Comparison of ENCODE assay signal across 22 cellular contexts in genomic region chr1:156874142-156874541, GRCh38. TPM values are rescaled to one million over a fixed set of nuclear protein-coding genes. Genes with fewer than 3 reads are reported as not detected.
"Had no signal": no experiment of that assay in that cellular context is flagged by ENCODE, and none has a peak within 500 bp of the region (broad histone marks: within the 10 kb centered on the region; RNA-seq: fewer than 3 reads in every experiment).

No MANE protein-coding gene starts in this region.

- H3K36me3 ChIP-seq: ascending aorta had no signal

- H3K9me3 ChIP-seq: ascending aorta had no signal

- DNase-seq: activated CD4-positive, alpha-beta T cell treated with anti-CD3 and anti-CD28 coated beads for 48 hours; activated CD4-positive, alpha-beta T cell treated with anti-CD3 and anti-CD28 coated beads, Interleukin-2, amount 50 U/mL, for 48 hours; activated CD4-positive, CD25-positive, alpha-beta regulatory T cell treated with anti-CD3 and anti-CD28 coated beads, Interleukin-2, amount 50 U/mL, for 72 hours; activated CD8-positive, alpha-beta memory T cell treated with anti-CD3 and anti-CD28 coated beads, Interleukin-2, amount 10 ng/mL, durations not matched to agents 7 days and 5 days; activated effector memory CD4-positive, alpha-beta T cell treated with Interleukin-2 at 50 U/mL for 16 hours; activated naive CD4-positive, alpha-beta T cell treated with Interleukin-2 at 50 U/mL for 16 hours; activated naive CD8-positive, alpha-beta T cell treated with anti-CD3 and anti-CD28 coated beads, Interleukin-2, amount 50 U/mL, for 24 hours; activated T-cell treated with anti-CD3 and anti-CD28 coated beads, Interleukin-2, amount 50 U/mL, for 24 hours; amniotic stem cell; Karpas-422; MM.1S; NCI-H1105 treated with DMSO at 0.1 percent for 48 hours; NCI-H1436 treated with DMSO at 0.1 percent for 48 hours; NCI-H187; NCI-H2081; NCI-H524; SHP77 treated with DMSO at 0.1 percent for 48 hours had no signal

- H3K4me3 ChIP-seq: ascending aorta had no signal

- H3K4me1 ChIP-seq: ascending aorta had no signal

- H3K27me3 ChIP-seq: ascending aorta had no signal

- H3K27ac ChIP-seq: ascending aorta had no signal

- FAIRE-seq: RCC 7860 had no signal

RNA-seq across cellular contexts. Expression of gene NTRK1, which starts 13.5 kb away (rescaled TPM):
- total RNA-seq: ascending aorta had no signal

RNA-seq across cellular contexts. Expression of gene INSRR, which starts 15.2 kb away (rescaled TPM):
- total RNA-seq: SK-MEL-5 had no signal

RNA-seq across cellular contexts. Expression of gene PEAR1, which starts 19.4 kb away (rescaled TPM):
- total RNA-seq: activated CD8-positive, alpha-beta memory T cell treated with anti-CD3 and anti-CD28 coated beads, Interleukin-2, amount 10 ng/mL, durations not matched to agents 7 days and 5 days; SK-MEL-5 had no signal

RNA-seq across cellular contexts. Expression of gene LRRC71, which starts 46.3 kb away (rescaled TPM):
- total RNA-seq: activated CD8-positive, alpha-beta memory T cell treated with anti-CD3 and anti-CD28 coated beads, Interleukin-2, amount 10 ng/mL, durations not matched to agents 7 days and 5 days; activated naive CD4-positive, alpha-beta T cell treated with anti-CD3 and anti-CD28 coated beads, Interleukin-2, amount 50 U/mL, for 72 hours; activated T-helper 1 cell treated with anti-CD3 and anti-CD28 coated beads, Interleukin-12 subunit alpha, Interleukin-12 subunit beta, Interleukin-2, Interleukin-4 antibody, amounts not matched to agents 30 ng/mL and 10 ng/mL and 1 ng/mL, durations not matched to agents 14 hours and 24 hours and 36 hours; ascending aorta; SK-MEL-5 had no signal

RNA-seq across cellular contexts. Expression of gene SH2D2A, which starts 57.5 kb away (rescaled TPM):
- total RNA-seq: ascending aorta, SK-MEL-5 had no signal
